8 cellular contexts compared by ENCODE assay signal in genomic region chr4:38177035-38177791, GRCh38.
DNase-seq lines count a peak whose midpoint lies in the region; ATAC-seq and TF ChIP-seq lines count a peak whose summit lies in the region.

No MANE protein-coding gene starts in this region.

- TF ChIP-seq EP300 in gastroesophageal sphincter (IDR thresholded peaks at IDR 0.05): no peak

- H3K27me3 ChIP-seq in Loucy (ENCODE audit: insufficient read depth, low read length, poor library complexity, severe bottlenecking) (no peaks in the 10 kb centered on the region), gastroesophageal sphincter (no peaks in the 10 kb centered on the region), colonic mucosa (no peaks in the 10 kb centered on the region)

- H3K4me2 ChIP-seq in Loucy (ENCODE audit: low read depth, low read length, poor library complexity, severe bottlenecking): peak overlapping the region; percentile 38

- no peaks in the 10 kb centered on the region for H3K36me3 ChIP-seq in Loucy (ENCODE audit: insufficient read depth, low read length)
- no peaks in the 10 kb centered on the region for H3K36me3 ChIP-seq in gastroesophageal sphincter
- H3K36me3 ChIP-seq in colonic mucosa: no peaks in the 10 kb centered on the region

- H3K9me3 ChIP-seq in Loucy (ENCODE audit: insufficient read depth, low read depth, low read length): no peaks in the 10 kb centered on the region
- H3K9me3 ChIP-seq in gastroesophageal sphincter: no peaks in the 10 kb centered on the region
- H3K9me3 ChIP-seq in colonic mucosa: no peaks in the 10 kb centered on the region

- H3K4me1 ChIP-seq in Loucy (ENCODE audit: insufficient read depth, low read length, poor library complexity, severe bottlenecking): peaks cover 7% of the 10 kb centered on the region
- H3K4me1 ChIP-seq in gastroesophageal sphincter: peaks cover 0 to 15% (median 6%) of the 10 kb centered on the region in 3 donors
- H3K4me1 ChIP-seq in colonic mucosa: no peaks in the 10 kb centered on the region

- peak overlapping the region; percentile 14 for H3K4me3 ChIP-seq in Loucy (ENCODE audit: low read length, poor library complexity, severe bottlenecking)
- H3K4me3 ChIP-seq in gastroesophageal sphincter: no peak overlapping the region
- no peak overlapping the region for H3K4me3 ChIP-seq in colonic mucosa

- WGBS in gastroesophageal sphincter (ENCODE audit: low coverage in 1 of 2), 2 donors: 62 to 82% methylated on average over 8 to 9 of the region's 13 CpGs

- no peak for ATAC-seq in gastroesophageal sphincter
- ATAC-seq in HG02623 (IDR thresholded peaks at IDR 0.05; ENCODE audit: unreplicated experiment): no peak

- peak; percentile 57 for DNase-seq in activated T-cell treated with anti-CD3 and anti-CD28 coated beads, Interleukin-2, amount 50 U/mL, for 1 hour
- peak; percentile 26 for DNase-seq in stimulated activated CD4-positive, alpha-beta T cell treated with anti-CD3 and anti-CD28 coated beads, Interleukin-2, amount 100 ng/mL, for 4 hours (ENCODE audit: low read depth)
- DNase-seq in DMS79 (lab: John Stamatoyannopoulos, UW): no peak
- no peak for DNase-seq in colonic mucosa
- no peak for DNase-seq in SW480 (ENCODE audit: low spot score)

- no peak for TF ChIP-seq CTCF in Loucy (conservative IDR thresholded peaks at IDR 0.05; ENCODE audit: low read length)
- no peak for TF ChIP-seq CTCF in gastroesophageal sphincter (IDR thresholded peaks at IDR 0.05)
- no peak for TF ChIP-seq CTCF in colonic mucosa (IDR thresholded peaks at IDR 0.05)

- peak overlapping the region in 3 of 4 donors; percentile 8 to 53 (median 35) for H3K27ac ChIP-seq in gastroesophageal sphincter
- no peak overlapping the region for H3K27ac ChIP-seq in colonic mucosa

- H3F3A ChIP-seq in Loucy (ENCODE audit: low read depth): no peaks in the 10 kb centered on the region

- intact Hi-C loops in colonic mucosa (cut with DNase I): loop anchor here (5.0 kb wide), 1 partner anchor 115 kb away; no protein-coding TSS in a partner anchor

- peak overlapping the region; percentile 71 for H2AFZ ChIP-seq in Loucy (ENCODE audit: low read length)

- TF ChIP-seq POLR2A in gastroesophageal sphincter (IDR thresholded peaks at IDR 0.05): no peak

- H3K9ac ChIP-seq in Loucy (ENCODE audit: low read depth, low read length, poor library complexity, severe bottlenecking) (no peak overlapping the region), colonic mucosa (ENCODE audit: low read depth in 2 of 2, low read length in 2 of 2) (peak overlapping the region in 1 of 2 donors; percentile 15)

- H4K20me1 ChIP-seq in Loucy (ENCODE audit: insufficient read depth, low read length, poor library complexity, severe bottlenecking): no peaks in the 10 kb centered on the region

- no peaks in the 10 kb centered on the region for H3K9me2 ChIP-seq in Loucy (replicated peaks; ENCODE audit: low read depth, low read length)

- H3K79me2 ChIP-seq in Loucy (ENCODE audit: insufficient read depth, low read length): no peaks in the 10 kb centered on the region

Comparison
In these comparisons a context has a peak if more than half of its experiments do, and no peak if none do; other contexts are left out.
1. DNase-seq: peak in activated T-cell treated with anti-CD3 and anti-CD28 coated beads, Interleukin-2, amount 50 U/mL, for 1 hour (single experiment) and stimulated activated CD4-positive, alpha-beta T cell treated with anti-CD3 and anti-CD28 coated beads, Interleukin-2, amount 100 ng/mL, for 4 hours (single experiment); none in DMS79 (single experiment), colonic mucosa (single experiment) and SW480 (single experiment).